Comparison of ENCODE assay signal across 15 cellular contexts in genomic region chr1:222054416-222054815, GRCh38.
"Had no signal": no experiment of that assay in that cellular context is flagged by ENCODE, and none has a peak within 500 bp of the region (broad histone marks: within the 10 kb centered on the region; RNA-seq: fewer than 3 reads in every experiment).

No MANE protein-coding gene starts in this region.

- DNase-seq: activated CD4-positive, alpha-beta T cell treated with anti-CD3 and anti-CD28 coated beads for 1 hour; activated CD4-positive, alpha-beta T cell treated with anti-CD3 and anti-CD28 coated beads, Interleukin-2, amount 50 U/mL, for 1 hour; activated gamma-delta T cell treated with Interleukin-2 at 50 U/mL for 16 hours; activated T-cell treated with anti-CD3 and anti-CD28 coated beads, Interleukin-2, amount 50 U/mL, for 1 hour; aorta; erythroblast; foreskin fibroblast; kidney glomerular epithelial cell; left lung; naive B cell; occipital lobe; stimulated activated CD4-positive, alpha-beta T cell treated with anti-CD3 and anti-CD28 coated beads, Interleukin-4, amount 100 ng/mL, for 1 hour; stimulated activated naive CD4-positive, alpha-beta T cell; upper lobe of left lung had no signal

- ATAC-seq: activated naive CD4-positive, alpha-beta T cell treated with anti-CD3 and anti-CD28 coated beads, Interleukin-2, amount 50 U/mL, for 72 hours; left lung had no signal
